ENCODE assay signal across 23 cellular contexts in genomic region chr7:74356589-74357315, GRCh38.
DNase-seq lines count a peak whose midpoint lies in the region; ATAC-seq, FAIRE-seq and TF ChIP-seq lines count a peak whose summit lies in the region.
"Had no signal": no experiment of that assay in that cellular context is flagged by ENCODE, and none has a peak within 500 bp of the region (broad histone marks: within the 10 kb centered on the region; RNA-seq: fewer than 3 reads in every experiment).

No MANE protein-coding gene starts in this region.

- no peak overlapping the region for H2AFZ ChIP-seq in mammary epithelial cell (ENCODE audit: low read depth, low read length)

- no peaks in the 10 kb centered on the region for H3K9me3 ChIP-seq in mammary epithelial cell (replicated peaks; ENCODE audit: insufficient read depth, low read length)

- BruUV-seq in mammary epithelial cell (replicated peaks; lab: Mats Ljungman, UMichigan) (no TSS peak), MCF 10A (replicated peaks; lab: Mats Ljungman, UMichigan) (no TSS peak)

- DNase-seq in mammary epithelial cell: peak; percentile 14
- no peak for DNase-seq in MCF 10A (ENCODE audit: unreplicated experiment)
- peak; percentile 55 for DNase-seq in RCC 7860 (ENCODE audit: low spot score)
- DNase-seq in glomerular visceral epithelial cell (ENCODE audit: extremely low spot score): peak; percentile 43
- no peak for DNase-seq in cerebellar nuclear complex (lab: John Stamatoyannopoulos, UW)
- DNase-seq in stimulated activated CD4-positive, alpha-beta T cell treated with anti-CD3 and anti-CD28 coated beads, Interleukin-12 subunit alpha, Interleukin-12 subunit beta, amount 100 ng/mL, for 4 hours: no peak
- DNase-seq in DMS79 (lab: John Stamatoyannopoulos, UW): no peak
- DNase-seq: 8988T; activated naive CD4-positive, alpha-beta T cell treated with anti-CD3 and anti-CD28 coated beads for 36 hours; activated T-cell treated with anti-CD3 and anti-CD28 coated beads, Interleukin-2, amount 50 U/mL, for 48 hours; AML-193; anterior cingulate cortex; CD8-positive, alpha-beta memory T cell; erythroblast; KG1; NCI-H187; SHP77 treated with DMSO at 0.1 percent for 48 hours; stimulated activated CD4-positive, alpha-beta T cell treated with anti-CD3 and anti-CD28 coated beads, Interleukin-4, amount 100 ng/mL, for 24 hours; stimulated activated naive CD4-positive, alpha-beta T cell treated with Interleukin-2 at 50 U/mL for 16 hours had no signal

- no peak for TF ChIP-seq CTCF in mammary epithelial cell (conservative IDR thresholded peaks at IDR 0.05 in 1 of 2, IDR thresholded peaks at IDR 0.05 in 1 of 2; ENCODE audit: extremely low read depth in 1 of 2, insufficient read depth in 1 of 2, low read depth in 1 of 2, low read length in 2 of 2)
- no peak for TF ChIP-seq CTCF in MCF 10A (IDR thresholded peaks at IDR 0.05; ENCODE audit: unreplicated experiment)

- in situ Hi-C loops in mammary epithelial cell (cut with MboI; ENCODE audit: low sequenced_read_pairs in 2 of 2): no loop called here

- H4K20me1 ChIP-seq in mammary epithelial cell (ENCODE audit: insufficient read depth, low read length): no peaks in the 10 kb centered on the region

- H3K27me3 Mint-ChIP-seq in MCF 10A (ENCODE audit: insufficient read depth, unreplicated experiment): no peaks in the 10 kb centered on the region
- H3K27me3 Mint-ChIP-seq: CD8-positive, alpha-beta memory T cell had no signal

- H3K4me2 ChIP-seq in mammary epithelial cell (ENCODE audit: insufficient read depth, low read depth, low read length): no peak overlapping the region

- H3K79me2 ChIP-seq in mammary epithelial cell (ENCODE audit: insufficient read depth, low read length): no peaks in the 10 kb centered on the region

- H3K27ac Mint-ChIP-seq in MCF 10A (ENCODE audit: low read depth, unreplicated experiment): no peak overlapping the region
- H3K27ac Mint-ChIP-seq: activated naive CD4-positive, alpha-beta T cell treated with anti-CD3 and anti-CD28 coated beads for 36 hours; CD8-positive, alpha-beta memory T cell had no signal

- peaks cover 6% of the 10 kb centered on the region for H3K4me1 Mint-ChIP-seq in MCF 10A (ENCODE audit: insufficient read depth, unreplicated experiment)
- H3K4me1 Mint-ChIP-seq: CD8-positive, alpha-beta memory T cell had no signal

- H3K27ac ChIP-seq in mammary epithelial cell (ENCODE audit: insufficient read depth, low read depth, low read length): no peak overlapping the region

- intact Hi-C loops in mammary epithelial cell (cut with micrococcal nuclease) (loop anchor here (5.0 kb wide), 1 partner anchor 64 kb away; no protein-coding TSS in a partner anchor), MCF 10A (cut with micrococcal nuclease) (no loop called here)

- H3K4me3 ChIP-seq in mammary epithelial cell (replicated peaks in 1 of 3; ENCODE audit: insufficient read depth in 1 of 3, low read depth in 2 of 3, low read length in 3 of 3): no peak overlapping the region

- H3K27me3 ChIP-seq in mammary epithelial cell (ENCODE audit: insufficient read depth, low read length): no peaks in the 10 kb centered on the region
- H3K27me3 ChIP-seq: foreskin keratinocyte had no signal

- ATAC-seq in SK-N-SH treated with all-trans-retinoic acid at 6 μM for 48 hours: no peak
- ATAC-seq: foreskin keratinocyte had no signal

- H3K36me3 ChIP-seq in mammary epithelial cell (ENCODE audit: insufficient read depth, low read length): peaks cover 2% of the 10 kb centered on the region

- dilution Hi-C loops in mammary epithelial cell (cut with HindIII; ENCODE audit: low sequenced_read_pairs): loop anchor here (5.0 kb wide), 1 partner anchor 39 kb away; no protein-coding TSS in a partner anchor

- no peaks in the 10 kb centered on the region for H3K9me3 Mint-ChIP-seq in MCF 10A (ENCODE audit: unreplicated experiment)
- H3K9me3 Mint-ChIP-seq: CD8-positive, alpha-beta memory T cell had no signal

- POLR2A ChIA-PET in MCF 10A (lab: Yijun Ruan, JAX): no interaction called here

- 100% methylated on average over 10 of the region's 10 CpGs for WGBS in mammary epithelial cell (ENCODE audit: low coverage, missing lambda C conversion rate)

- H3K9ac ChIP-seq in mammary epithelial cell (ENCODE audit: insufficient read depth, low read length): no peak overlapping the region

- H3K4me3 Mint-ChIP-seq in MCF 10A (ENCODE audit: unreplicated experiment): no peak overlapping the region
- H3K4me3 Mint-ChIP-seq: activated naive CD4-positive, alpha-beta T cell treated with anti-CD3 and anti-CD28 coated beads for 36 hours; CD8-positive, alpha-beta memory T cell had no signal

- peaks cover 4% of the 10 kb centered on the region for H3K4me1 ChIP-seq in mammary epithelial cell (ENCODE audit: insufficient read depth, low read length)
- H3K4me1 ChIP-seq: foreskin keratinocyte had no signal

- CTCF ChIA-PET in mammary epithelial cell (lab: Charles Lee; ENCODE audit: low non-redundant PET) (no interaction called here), MCF 10A (lab: Yijun Ruan, JAX) (interaction anchor here (0.6 to 1.0 kb wide), 3 partner anchors 24 to 717 kb away, joined by 3 to 5 read pairs (median 4); no protein-coding TSS in a partner anchor)

- H3K36me3 Mint-ChIP-seq in MCF 10A (ENCODE audit: insufficient read depth, unreplicated experiment): peaks cover 24% of the 10 kb centered on the region

- no peak for FAIRE-seq in RCC 7860 (lab: Jason Lieb, UNC)
- FAIRE-seq: GM12891, TTC549 had no signal

TF ChIP-seq in SK-N-SH treated with all-trans-retinoic acid at 6 μM for 48 hours, 23 proteins besides CTCF, POLR2A, EP300 and RAD21:
- TF ChIP-seq BACH2 (CRISPR knock-in tag; IDR thresholded peaks at IDR 0.05; ENCODE audit: borderline replicate concordance) (no peak), ZNF8 (CRISPR knock-in tag; IDR thresholded peaks at IDR 0.05) (no peak), RARB (CRISPR knock-in tag; IDR thresholded peaks at IDR 0.05) (no peak), ZFP3 (CRISPR knock-in tag; IDR thresholded peaks at IDR 0.05) (no peak), ZNF565 (CRISPR knock-in tag; conservative IDR thresholded peaks at IDR 0.05; ENCODE audit: low read depth) (no peak), CSRNP3 (CRISPR knock-in tag; IDR thresholded peaks at IDR 0.05) (no peak), ZFP30 (CRISPR knock-in tag; IDR thresholded peaks at IDR 0.05) (no peak), TCF4 (CRISPR knock-in tag; IDR thresholded peaks at IDR 0.05; ENCODE audit: borderline replicate concordance) (no peak), GLIS3 (CRISPR knock-in tag; IDR thresholded peaks at IDR 0.05) (no peak), TSHZ2 (CRISPR knock-in tag; IDR thresholded peaks at IDR 0.05) (no peak), ESRRG (CRISPR knock-in tag; IDR thresholded peaks at IDR 0.05) (no peak)
- TF ChIP-seq, protein P1, sequence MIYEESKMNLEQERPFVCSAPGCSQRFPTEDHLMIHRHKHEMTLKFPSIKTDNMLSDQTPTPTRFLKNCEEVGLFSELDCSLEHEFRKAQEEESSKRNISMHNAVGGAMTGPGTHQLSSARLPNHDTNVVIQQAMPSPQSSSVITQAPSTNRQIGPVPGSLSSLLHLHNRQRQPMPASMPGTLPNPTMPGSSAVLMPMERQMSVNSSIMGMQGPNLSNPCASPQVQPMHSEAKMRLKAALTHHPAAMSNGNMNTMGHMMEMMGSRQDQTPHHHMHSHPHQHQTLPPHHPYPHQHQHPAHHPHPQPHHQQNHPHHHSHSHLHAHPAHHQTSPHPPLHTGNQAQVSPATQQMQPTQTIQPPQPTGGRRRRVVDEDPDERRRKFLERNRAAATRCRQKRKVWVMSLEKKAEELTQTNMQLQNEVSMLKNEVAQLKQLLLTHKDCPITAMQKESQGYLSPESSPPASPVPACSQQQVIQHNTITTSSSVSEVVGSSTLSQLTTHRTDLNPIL (CRISPR knock-in tag; IDR thresholded peaks at IDR 0.05; ENCODE audit: low read depth): no peak

Comparison
In these comparisons a context has a peak if more than half of its experiments do, and no peak if none do; other contexts are left out.
1. DNase-seq: peak in mammary epithelial cell (single experiment), RCC 7860 (single experiment) and glomerular visceral epithelial cell (single experiment); none in MCF 10A (single experiment), cerebellar nuclear complex (0 of 2), stimulated activated CD4-positive, alpha-beta T cell treated with anti-CD3 and anti-CD28 coated beads, Interleukin-12 subunit alpha, Interleukin-12 subunit beta, amount 100 ng/mL, for 4 hours (single experiment) and DMS79 (single experiment).